ENCODE assay signal across 9 cellular contexts in genomic region chr3:115838786-115839185, GRCh38.
"Had no signal": no experiment of that assay in that cellular context is flagged by ENCODE, and none has a peak within 500 bp of the region (broad histone marks: within the 10 kb centered on the region; RNA-seq: fewer than 3 reads in every experiment).

No MANE protein-coding gene starts in this region.

- DNase-seq: GM23248, GOT3, H7, HFFc6, KBM-7 had no signal

- H3K4me1 ChIP-seq: HAP-1 had no signal

- H3K27ac ChIP-seq: GM23248, HL-60 had no signal

- H3K9me3 ChIP-seq: HAP-1 had no signal

- ATAC-seq: HCT116, HepG2 had no signal

- H3K4me3 ChIP-seq: GM23248, HAP-1 had no signal

- H3K36me3 ChIP-seq: HAP-1 had no signal
